In the genomic region with DNA sequence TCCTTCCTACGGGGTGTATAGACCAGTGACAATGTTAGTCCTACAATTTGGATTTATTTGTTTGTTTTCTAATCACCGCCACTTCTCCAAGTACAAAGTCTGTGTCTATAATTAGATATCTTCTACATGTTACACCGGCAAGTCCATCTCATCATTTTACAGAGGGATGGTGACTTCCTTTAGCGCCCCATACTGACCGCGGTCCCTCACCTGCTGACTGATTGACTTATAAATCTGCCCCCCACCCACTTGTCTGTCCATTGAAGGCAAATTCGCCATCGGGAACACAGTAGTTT, we compare ENCODE assay signal across 13 cellular contexts. TPM values are rescaled to one million over a fixed set of nuclear protein-coding genes. Genes with fewer than 3 reads are reported as not detected.
DNase-seq lines count a peak whose midpoint lies in the region; ATAC-seq and TF ChIP-seq lines count a peak whose summit lies in the region.
"Had no signal": no experiment of that assay in that cellular context is flagged by ENCODE, and none has a peak within 500 bp of the region (broad histone marks: within the 10 kb centered on the region; RNA-seq: fewer than 3 reads in every experiment).

No MANE protein-coding gene starts in this region.

- intact Hi-C loops in CD4-positive, alpha-beta T cell (cut with DNase I, micrococcal nuclease): no loop called here

- H3K36me3 ChIP-seq in HUES6 (ENCODE audit: control insufficient read depth, insufficient read depth, low read length) (no peaks in the 10 kb centered on the region), neural progenitor cell (no peaks in the 10 kb centered on the region), smooth muscle cell (ENCODE audit: low read depth) (no peaks in the 10 kb centered on the region)

- no peak for TF ChIP-seq CTCF in CD4-positive, alpha-beta T cell (IDR thresholded peaks at IDR 0.05)
- TF ChIP-seq CTCF in coronary artery (IDR thresholded peaks at IDR 0.05): no peak
- TF ChIP-seq CTCF in neural progenitor cell (IDR thresholded peaks at IDR 0.05): no peak
- TF ChIP-seq CTCF in smooth muscle cell (IDR thresholded peaks at IDR 0.05; ENCODE audit: borderline replicate concordance, insufficient read depth, poor library complexity, severe bottlenecking): no peak

- POLR2A ChIA-PET in CD4-positive, alpha-beta T cell (lab: Charles Lee): no interaction called here

- no peak overlapping the region for H2AFZ ChIP-seq in neural progenitor cell (replicated peaks)
- no peak overlapping the region for H2AFZ ChIP-seq in smooth muscle cell (ENCODE audit: low read depth)

- H3K9ac ChIP-seq in HUES6 (ENCODE audit: low read length): no peak overlapping the region
- no peak overlapping the region for H3K9ac ChIP-seq in neural progenitor cell
- no peak overlapping the region for H3K9ac ChIP-seq in smooth muscle cell (ENCODE audit: low read depth)

- no peaks in the 10 kb centered on the region for H3K9me3 Mint-ChIP-seq in CD4-positive, alpha-beta T cell
- no peaks in the 10 kb centered on the region for H3K9me3 Mint-ChIP-seq in neural progenitor cell

- H3K4me3 ChIP-seq in HUES6 (ENCODE audit: low read depth, low read length) (peak overlapping the region; percentile 35; the same call in 1 of the 2 replicates), coronary artery (peak overlapping the region; percentile 60), neural progenitor cell (peak overlapping the region; percentile 45), smooth muscle cell (no peak overlapping the region)

- peaks cover 84% of the 10 kb centered on the region for H3K27me3 ChIP-seq in CD4-positive, alpha-beta T cell (ENCODE audit: control insufficient read depth, insufficient read depth, low read length)
- H3K27me3 ChIP-seq in HUES6 (ENCODE audit: control insufficient read depth, insufficient read depth, low read length) (peaks cover 100% of the 10 kb centered on the region), neural progenitor cell (peaks cover 93% of the 10 kb centered on the region), smooth muscle cell (ENCODE audit: low read depth) (peaks cover 100% of the 10 kb centered on the region)

- peaks cover 91% of the 10 kb centered on the region for H3K27me3 Mint-ChIP-seq in CD4-positive, alpha-beta T cell
- H3K27me3 Mint-ChIP-seq in neural progenitor cell (ENCODE audit: insufficient read depth, low read depth): peaks cover 41% of the 10 kb centered on the region

- no peak overlapping the region for H3K27ac ChIP-seq in CD4-positive, alpha-beta T cell (ENCODE audit: low read depth, low read length)
- no peak overlapping the region for H3K27ac ChIP-seq in HUES6 (ENCODE audit: low read depth, low read length)
- no peak overlapping the region for H3K27ac ChIP-seq in coronary artery
- no peak overlapping the region for H3K27ac ChIP-seq in neural progenitor cell
- no peak overlapping the region for H3K27ac ChIP-seq in smooth muscle cell (ENCODE audit: low read depth)

- CTCF ChIA-PET in CD4-positive, alpha-beta T cell (lab: Charles Lee): no interaction called here

- peak overlapping the region; percentile 59 for H3K4me3 Mint-ChIP-seq in CD4-positive, alpha-beta T cell
- peak overlapping the region; percentile 69 for H3K4me3 Mint-ChIP-seq in neural progenitor cell

- H3K4me1 ChIP-seq in HUES6 (ENCODE audit: control insufficient read depth, insufficient read depth, low read length) (peaks cover 13% of the 10 kb centered on the region), neural progenitor cell (peaks cover 61% of the 10 kb centered on the region), smooth muscle cell (ENCODE audit: low read depth) (peaks cover 47% of the 10 kb centered on the region)

- no peak for DNase-seq in CD4-positive, alpha-beta T cell
- DNase-seq in coronary artery (ENCODE audit: low spot score) (no peak), neural progenitor cell (ENCODE audit: low spot score) (no peak), smooth muscle cell (lab: John Stamatoyannopoulos, UW; ENCODE audit: unreplicated experiment) (no peak)
- DNase-seq: activated CD4-positive, alpha-beta T cell treated with anti-CD3 and anti-CD28 coated beads for 4 hours; activated naive CD4-positive, alpha-beta T cell; right cardiac atrium; stimulated activated CD4-positive, alpha-beta T cell treated with anti-CD3 and anti-CD28 coated beads, Interleukin-4, amount 100 ng/mL, for 4 hours had no signal

- H3K36me3 Mint-ChIP-seq in CD4-positive, alpha-beta T cell (ENCODE audit: low read depth): no peaks in the 10 kb centered on the region
- H3K36me3 Mint-ChIP-seq in neural progenitor cell: no peaks in the 10 kb centered on the region

- H3K79me2 ChIP-seq in neural progenitor cell (ENCODE audit: low read depth): no peaks in the 10 kb centered on the region
- H3K79me2 ChIP-seq in smooth muscle cell (ENCODE audit: low read depth): no peaks in the 10 kb centered on the region

- H3K4me1 Mint-ChIP-seq in CD4-positive, alpha-beta T cell (ENCODE audit: low read depth): peaks cover 24% of the 10 kb centered on the region
- H3K4me1 Mint-ChIP-seq in neural progenitor cell: peaks cover 38% of the 10 kb centered on the region

- H4K20me1 ChIP-seq in neural progenitor cell (ENCODE audit: low read depth) (peaks cover 29% of the 10 kb centered on the region), smooth muscle cell (ENCODE audit: low read depth) (no peaks in the 10 kb centered on the region)

- no peak for ATAC-seq in CD4-positive, alpha-beta T cell (ENCODE audit: poor library complexity)
- ATAC-seq in activated CD4-positive, CD25-positive, alpha-beta regulatory T cell treated with anti-CD3 and anti-CD28 coated beads, Interleukin-2, amount 50 U/mL, for 24 hours: no peak
- ATAC-seq in HG03039 (IDR thresholded peaks at IDR 0.05; ENCODE audit: unreplicated experiment) (no peak), HG03439 (IDR thresholded peaks at IDR 0.05; ENCODE audit: unreplicated experiment) (no peak)

- no peak overlapping the region for H3K27ac Mint-ChIP-seq in CD4-positive, alpha-beta T cell
- H3K27ac Mint-ChIP-seq in neural progenitor cell: peak overlapping the region; percentile 33

- 11% methylated on average over 8 of the region's 8 CpGs for WGBS in smooth muscle cell (ENCODE audit: low lambda C conversion rate)

- H3K9me3 ChIP-seq in CD4-positive, alpha-beta T cell (ENCODE audit: control insufficient read depth, low read length): no peaks in the 10 kb centered on the region
- H3K9me3 ChIP-seq in HUES6 (ENCODE audit: control insufficient read depth, insufficient read depth, low read depth, low read length) (no peaks in the 10 kb centered on the region), neural progenitor cell (ENCODE audit: low read depth) (no peaks in the 10 kb centered on the region), smooth muscle cell (replicated peaks; ENCODE audit: low read depth) (no peaks in the 10 kb centered on the region)

- H3K4me2 ChIP-seq in neural progenitor cell (peak overlapping the region; percentile 80), smooth muscle cell (no peak overlapping the region)

- H3F3A ChIP-seq in neural progenitor cell (ENCODE audit: low read depth) (peaks cover 58% of the 10 kb centered on the region), smooth muscle cell (ENCODE audit: low read depth) (no peaks in the 10 kb centered on the region)

RNA-seq across cellular contexts. Expression of gene NR2E1, which starts 8.9 kb away (rescaled TPM):
- not detected for total RNA-seq in CD4-positive, alpha-beta T cell
- total RNA-seq in neural progenitor cell (ENCODE audit: low replicate concordance) (0.25 and 1.0 TPM in 2 replicates), smooth muscle cell (not detected in 2 replicates)
- polyA plus RNA-seq in smooth muscle cell: not detected in 2 replicates
- total RNA-seq: mucosa of gallbladder, right cardiac atrium had no signal
- polyA plus RNA-seq: right cardiac atrium had no signal
